In the genomic region with DNA sequence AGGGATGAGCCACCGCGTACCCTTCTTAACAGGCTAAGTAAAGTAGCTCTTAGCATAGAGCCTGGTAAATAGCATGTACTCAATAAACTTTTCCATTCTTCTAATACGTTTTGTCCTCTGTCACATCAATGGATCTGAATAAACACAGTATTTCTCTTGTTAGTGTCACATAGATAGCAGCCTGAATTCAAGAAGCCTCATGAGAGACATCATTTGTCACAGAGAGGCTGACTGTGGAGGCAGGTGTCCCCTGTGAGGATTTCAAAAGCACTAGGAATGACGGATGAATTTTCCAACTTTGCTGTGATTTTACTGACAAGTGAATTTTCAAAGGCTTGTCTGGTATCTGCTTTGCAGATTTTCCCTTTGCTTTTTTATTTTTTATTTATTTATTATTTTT, we compare ENCODE assay signal across 23 cellular contexts.
"Had no signal": no experiment of that assay in that cellular context is flagged by ENCODE, and none has a peak within 500 bp of the region (broad histone marks: within the 10 kb centered on the region; RNA-seq: fewer than 3 reads in every experiment).

No MANE protein-coding gene starts in this region.

- H3K9me3 ChIP-seq: colonic mucosa, esophagus muscularis mucosa, esophagus squamous epithelium, gastrocnemius medialis, gastroesophageal sphincter, heart left ventricle, heart right ventricle had no signal

- H3K36me3 ChIP-seq: colonic mucosa, esophagus muscularis mucosa, esophagus squamous epithelium, gastrocnemius medialis, gastroesophageal sphincter, heart left ventricle, heart right ventricle had no signal

- H3K4me3 ChIP-seq: colonic mucosa, coronary artery, dorsolateral prefrontal cortex, esophagus muscularis mucosa, esophagus squamous epithelium, gastrocnemius medialis, gastroesophageal sphincter, heart left ventricle, heart right ventricle had no signal

- H3K27ac ChIP-seq: colonic mucosa, coronary artery, dorsolateral prefrontal cortex, epithelial cell of prostate, esophagus muscularis mucosa, esophagus squamous epithelium, foreskin keratinocyte, gastrocnemius medialis, gastroesophageal sphincter, heart left ventricle, heart right ventricle had no signal

- H3K27me3 ChIP-seq: colonic mucosa, esophagus muscularis mucosa, esophagus squamous epithelium, foreskin keratinocyte, gastrocnemius medialis, gastroesophageal sphincter, heart left ventricle, heart right ventricle had no signal

- DNase-seq: colonic mucosa; cortex of kidney; dermis blood vessel endothelial cell; dorsolateral prefrontal cortex; effector CD4-positive, alpha-beta T cell; effector CD8-positive, alpha-beta T cell; effector memory CD4-positive, alpha-beta T cell; effector memory CD8-positive, alpha-beta T cell; endodermal cell; erythroblast; esophagus squamous epithelium; foreskin fibroblast; foreskin keratinocyte; foreskin melanocyte; gastrocnemius medialis; glutamatergic neuron; head of caudate nucleus; heart left ventricle; heart right ventricle had no signal
